In genomic region chr5:71700803-71701202, GRCh38 we compare ENCODE assay signal across 11 cellular contexts. TPM values are rescaled to one million over a fixed set of nuclear protein-coding genes. Genes with fewer than 3 reads are reported as not detected.
"Had no signal": no experiment of that assay in that cellular context is flagged by ENCODE, and none has a peak within 500 bp of the region (broad histone marks: within the 10 kb centered on the region; RNA-seq: fewer than 3 reads in every experiment).

No MANE protein-coding gene starts in this region.

- H3K9me3 ChIP-seq: HAP-1 had no signal

- H3K27ac ChIP-seq: GM23248 had no signal

- DNase-seq: GM23248, GOT3, H7, HFFc6, IMR-90, KBM-7 had no signal

- FAIRE-seq: HTR-8/SVneo had no signal

- H3K9ac ChIP-seq: GM23248 had no signal

- ATAC-seq: HCT116 had no signal

- H3K4me3 ChIP-seq: GM23248, HAP-1 had no signal

- H3K36me3 ChIP-seq: HAP-1 had no signal

- H2AFZ ChIP-seq: GM23248 had no signal

RNA-seq across cellular contexts. Expression of gene CARTPT, which starts 18.3 kb away (rescaled TPM):
- total RNA-seq: GM23248, H4, H7, HFFc6, HT-29, IMR-90 had no signal
- polyA plus RNA-seq: GM23248, IMR-90 had no signal
